12 cellular contexts compared by ENCODE assay signal in the genomic region with DNA sequence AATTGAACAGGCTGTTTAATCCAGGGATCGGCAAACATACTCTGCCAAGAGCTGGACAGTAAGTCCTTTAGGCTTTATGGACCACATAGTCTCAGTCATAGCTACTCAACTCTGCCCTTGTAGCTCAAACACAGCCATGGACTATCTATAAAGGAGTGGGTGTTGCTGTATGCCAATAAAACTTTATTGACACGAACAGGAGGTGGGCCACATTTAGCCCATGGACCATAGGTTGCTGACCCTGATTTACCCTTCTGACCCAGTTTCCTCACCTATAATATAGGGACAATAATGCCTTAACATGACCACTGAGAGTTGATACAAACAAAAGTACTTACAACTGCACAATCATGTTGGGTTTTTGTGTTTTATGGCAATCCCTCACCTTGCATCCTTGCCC.
DNase-seq lines count a peak whose midpoint lies in the region; ATAC-seq, FAIRE-seq and TF ChIP-seq lines count a peak whose summit lies in the region.
"Had no signal": no experiment of that assay in that cellular context is flagged by ENCODE, and none has a peak within 500 bp of the region (broad histone marks: within the 10 kb centered on the region; RNA-seq: fewer than 3 reads in every experiment).

No MANE protein-coding gene starts in this region.

- H3K36me3 ChIP-seq in astrocyte (ENCODE audit: insufficient read depth, low read length): no peaks in the 10 kb centered on the region
- no peaks in the 10 kb centered on the region for H3K36me3 ChIP-seq in mesodermal cell (ENCODE audit: control insufficient read depth, insufficient read depth, low read length)
- no peaks in the 10 kb centered on the region for H3K36me3 ChIP-seq in thymus (ENCODE audit: control insufficient read depth, insufficient read depth)
- H3K36me3 ChIP-seq: gastroesophageal sphincter, thyroid gland had no signal

- TF ChIP-seq CTCF in astrocyte (IDR thresholded peaks at IDR 0.05; ENCODE audit: insufficient read depth, low read depth, low read length): no peak

- H3K27me3 ChIP-seq in astrocyte (ENCODE audit: insufficient read depth, low read length) (peaks cover 6% of the 10 kb centered on the region), thymus (ENCODE audit: control insufficient read depth, insufficient read depth) (no peaks in the 10 kb centered on the region)

- peaks cover 31% of the 10 kb centered on the region for H3K27me3 Mint-ChIP-seq in activated naive CD8-positive, alpha-beta T cell
- peaks cover 47% of the 10 kb centered on the region for H3K27me3 Mint-ChIP-seq in activated naive CD8-positive, alpha-beta T cell treated with anti-CD3 and anti-CD28 coated beads, Interleukin-2, amount 50 U/mL, for 24 hours
- peaks cover 84% of the 10 kb centered on the region for H3K27me3 Mint-ChIP-seq in astrocyte (ENCODE audit: low read depth, unreplicated experiment)

- no peaks in the 10 kb centered on the region for H3K9me3 Mint-ChIP-seq in activated naive CD8-positive, alpha-beta T cell (ENCODE audit: low read depth)
- no peaks in the 10 kb centered on the region for H3K9me3 Mint-ChIP-seq in activated naive CD8-positive, alpha-beta T cell treated with anti-CD3 and anti-CD28 coated beads, Interleukin-2, amount 50 U/mL, for 24 hours
- peaks cover 3% of the 10 kb centered on the region for H3K9me3 Mint-ChIP-seq in astrocyte (ENCODE audit: unreplicated experiment)

- H3K9me3 ChIP-seq in astrocyte (ENCODE audit: insufficient read depth, low read depth, low read length) (no peaks in the 10 kb centered on the region), mesodermal cell (ENCODE audit: control insufficient read depth, low read length) (no peaks in the 10 kb centered on the region), thymus (ENCODE audit: control insufficient read depth) (no peaks in the 10 kb centered on the region)
- H3K9me3 ChIP-seq: gastroesophageal sphincter, thyroid gland had no signal

- H3K9ac ChIP-seq in astrocyte (ENCODE audit: low read length): no peak overlapping the region

- no peak overlapping the region for H3K4me3 ChIP-seq in astrocyte (ENCODE audit: insufficient read depth, low read depth, low read length)
- peak overlapping the region; percentile 30 for H3K4me3 ChIP-seq in mesodermal cell (ENCODE audit: extremely low read depth, insufficient read depth, low read length, poor library complexity, severe bottlenecking)
- peak overlapping the region; percentile 42 for H3K4me3 ChIP-seq in thymus (ENCODE audit: low read length)

- H3K36me3 Mint-ChIP-seq in activated naive CD8-positive, alpha-beta T cell: no peaks in the 10 kb centered on the region
- no peaks in the 10 kb centered on the region for H3K36me3 Mint-ChIP-seq in activated naive CD8-positive, alpha-beta T cell treated with anti-CD3 and anti-CD28 coated beads, Interleukin-2, amount 50 U/mL, for 24 hours (ENCODE audit: low read depth)
- H3K36me3 Mint-ChIP-seq in astrocyte (ENCODE audit: low read depth, unreplicated experiment): no peaks in the 10 kb centered on the region

- WGBS in mesodermal cell (ENCODE audit: insufficient coverage in 2 of 2), 2 experiments: 93% methylated on average over 2 of the region's 2 CpGs
- WGBS in thymus: 93% methylated on average over 2 of the region's 2 CpGs

- DNase-seq in activated naive CD8-positive, alpha-beta T cell treated with anti-CD3 and anti-CD28 coated beads, Interleukin-2, amount 50 U/mL, for 24 hours: no peak
- DNase-seq in astrocyte (ENCODE audit: low read depth) (no peak), NCI-H526 (lab: John Stamatoyannopoulos, UW) (no peak), NCI-H2081 (lab: John Stamatoyannopoulos, UW) (no peak)
- DNase-seq: NCI-H1092 treated with DMSO at 0.1 percent for 48 hours had no signal

- H3K4me1 ChIP-seq in astrocyte (ENCODE audit: insufficient read depth, low read length): no peaks in the 10 kb centered on the region
- peaks cover 7% of the 10 kb centered on the region for H3K4me1 ChIP-seq in mesodermal cell (ENCODE audit: control insufficient read depth, insufficient read depth, low read length, poor library complexity, severe bottlenecking)
- H3K4me1 ChIP-seq in thymus (ENCODE audit: control insufficient read depth, insufficient read depth, low read length): peaks cover 16% of the 10 kb centered on the region

- H3K27ac Mint-ChIP-seq in activated naive CD8-positive, alpha-beta T cell: no peak overlapping the region
- H3K27ac Mint-ChIP-seq in activated naive CD8-positive, alpha-beta T cell treated with anti-CD3 and anti-CD28 coated beads, Interleukin-2, amount 50 U/mL, for 24 hours: no peak overlapping the region
- no peak overlapping the region for H3K27ac Mint-ChIP-seq in astrocyte (ENCODE audit: unreplicated experiment)

- no peaks in the 10 kb centered on the region for H4K20me1 ChIP-seq in astrocyte (ENCODE audit: insufficient read depth, low read length)

- no peak overlapping the region for H3K27ac ChIP-seq in astrocyte (ENCODE audit: low read depth, low read length)
- no peak overlapping the region for H3K27ac ChIP-seq in mesodermal cell (ENCODE audit: low read depth, low read length, severe bottlenecking)
- no peak overlapping the region for H3K27ac ChIP-seq in thymus (ENCODE audit: low read depth)
- H3K27ac ChIP-seq: gastroesophageal sphincter, thyroid gland had no signal

- H3K4me3 Mint-ChIP-seq in activated naive CD8-positive, alpha-beta T cell: peak overlapping the region; percentile 84
- no peak overlapping the region for H3K4me3 Mint-ChIP-seq in activated naive CD8-positive, alpha-beta T cell treated with anti-CD3 and anti-CD28 coated beads, Interleukin-2, amount 50 U/mL, for 24 hours
- H3K4me3 Mint-ChIP-seq in astrocyte (ENCODE audit: unreplicated experiment): peak overlapping the region; percentile 80

- no peak for FAIRE-seq in astrocyte (lab: Jason Lieb, UNC)
- FAIRE-seq: bronchial epithelial cell had no signal

- ATAC-seq in activated naive CD8-positive, alpha-beta T cell treated with anti-CD3 and anti-CD28 coated beads, Interleukin-2, amount 50 U/mL, for 24 hours: no peak
- ATAC-seq in GM18870 (IDR thresholded peaks at IDR 0.05; ENCODE audit: unreplicated experiment): no peak
- ATAC-seq: gastroesophageal sphincter had no signal

- no peaks in the 10 kb centered on the region for H3K79me2 ChIP-seq in astrocyte (ENCODE audit: insufficient read depth, low read length)

- H3K4me2 ChIP-seq in astrocyte (ENCODE audit: low read length): no peak overlapping the region

- H3K4me1 Mint-ChIP-seq in activated naive CD8-positive, alpha-beta T cell (ENCODE audit: low read depth): peaks cover 7% of the 10 kb centered on the region
- peaks cover 5% of the 10 kb centered on the region for H3K4me1 Mint-ChIP-seq in activated naive CD8-positive, alpha-beta T cell treated with anti-CD3 and anti-CD28 coated beads, Interleukin-2, amount 50 U/mL, for 24 hours
- H3K4me1 Mint-ChIP-seq in astrocyte (ENCODE audit: low read depth, unreplicated experiment): peaks cover 2% of the 10 kb centered on the region

- no peak overlapping the region for H2AFZ ChIP-seq in astrocyte (ENCODE audit: low read depth, low read length)
